In genomic region chr5:108801301-108801700, GRCh38 we compare ENCODE assay signal across 21 cellular contexts. TPM values are rescaled to one million over a fixed set of nuclear protein-coding genes. Genes with fewer than 3 reads are reported as not detected.
DNase-seq lines count a peak whose midpoint lies in the region; ATAC-seq and TF ChIP-seq lines count a peak whose summit lies in the region.
"Had no signal": no experiment of that assay in that cellular context is flagged by ENCODE, and none has a peak within 500 bp of the region (broad histone marks: within the 10 kb centered on the region; RNA-seq: fewer than 3 reads in every experiment).

No MANE protein-coding gene starts in this region.

- TF ChIP-seq CTCF in Calu3 (IDR thresholded peaks at IDR 0.05; ENCODE audit: unreplicated experiment): no peak
- TF ChIP-seq CTCF in PC-9 (conservative IDR thresholded peaks at IDR 0.05): no peak
- TF ChIP-seq CTCF in osteoblast (IDR thresholded peaks at IDR 0.05; ENCODE audit: extremely low read depth, low read depth, low read length): no peak

- H3K4me3 ChIP-seq in PC-9 (no peak overlapping the region), osteoblast (ENCODE audit: insufficient read depth, low read length) (peak overlapping the region; percentile 36)
- H3K4me3 ChIP-seq: body of pancreas, GM23338, psoas muscle, sigmoid colon had no signal

- no TSS peak for BruUV-seq in Calu3 (replicated peaks; lab: Mats Ljungman, UMichigan)
- BruUV-seq in PC-9 (replicated peaks; lab: Mats Ljungman, UMichigan): no TSS peak

- no peaks in the 10 kb centered on the region for H4K20me1 ChIP-seq in PC-9 (ENCODE audit: insufficient read depth)
- H4K20me1 ChIP-seq in osteoblast (ENCODE audit: insufficient read depth, low read length): no peaks in the 10 kb centered on the region

- peaks cover 9% of the 10 kb centered on the region for H3K9me3 Mint-ChIP-seq in Calu3 (ENCODE audit: low read depth, unreplicated experiment)
- H3K9me3 Mint-ChIP-seq in activated CD4-positive, alpha-beta memory T cell treated with anti-CD3 and anti-CD28 coated beads for 36 hours: peaks cover 28% of the 10 kb centered on the region

- intact Hi-C loops in Calu3 (cut with micrococcal nuclease; ENCODE audit: unreplicated experiment): no loop called here
- intact Hi-C loops in PC-9 (cut with micrococcal nuclease; ENCODE audit: unreplicated experiment): no loop called here
- intact Hi-C loops in activated CD4-positive, alpha-beta memory T cell treated with anti-CD3 and anti-CD28 coated beads for 36 hours (cut with micrococcal nuclease): no loop called here

- DNase-seq in Calu3 (no peak), PC-9 (no peak), dermis blood vessel endothelial cell (peak; percentile 2), osteoblast (ENCODE audit: insufficient read length, low spot score, missing footprints) (no peak), NCI-H187 (lab: John Stamatoyannopoulos, UW) (no peak)
- DNase-seq in activated CD4-positive, alpha-beta memory T cell treated with anti-CD3 and anti-CD28 coated beads for 36 hours: no peak
- DNase-seq: activated CD4-positive, CD25-positive, alpha-beta regulatory T cell treated with anti-CD3 and anti-CD28 coated beads, Interleukin-2, amount 50 U/mL, for 72 hours; activated gamma-delta T cell treated with Interleukin-2 at 50 U/mL for 16 hours; activated T-cell treated with anti-CD3 and anti-CD28 coated beads, Interleukin-2, amount 50 U/mL, for 24 hours; body of pancreas; NCI-H1694 treated with DMSO at 0.1 percent for 48 hours; NCI-H2171 treated with DMSO at 0.1 percent for 48 hours; NCI-H524; psoas muscle; sigmoid colon; stimulated activated naive CD4-positive, alpha-beta T cell treated with Interleukin-2 at 50 U/mL for 16 hours had no signal

- H3K79me2 ChIP-seq in PC-9 (ENCODE audit: low read depth) (no peaks in the 10 kb centered on the region), osteoblast (ENCODE audit: insufficient read depth, low read length) (peaks cover 54% of the 10 kb centered on the region)

- peaks cover 15% of the 10 kb centered on the region for H3K36me3 Mint-ChIP-seq in Calu3 (ENCODE audit: insufficient read depth, unreplicated experiment)
- H3K36me3 Mint-ChIP-seq in activated CD4-positive, alpha-beta memory T cell treated with anti-CD3 and anti-CD28 coated beads for 36 hours: peaks cover 31% of the 10 kb centered on the region

- H3K36me3 ChIP-seq in PC-9 (ENCODE audit: low read depth): peaks cover 5% of the 10 kb centered on the region; the same call in 1 of the 2 replicates
- no peaks in the 10 kb centered on the region for H3K36me3 ChIP-seq in osteoblast (ENCODE audit: insufficient read depth, low read length)
- H3K36me3 ChIP-seq: neutrophil, sigmoid colon had no signal

- H3K27ac Mint-ChIP-seq in Calu3 (ENCODE audit: unreplicated experiment): peak overlapping the region; percentile 89
- no peak overlapping the region for H3K27ac Mint-ChIP-seq in activated CD4-positive, alpha-beta memory T cell treated with anti-CD3 and anti-CD28 coated beads for 36 hours
- H3K27ac Mint-ChIP-seq: activated T-cell treated with anti-CD3 and anti-CD28 coated beads, Interleukin-2, amount 50 U/mL, for 24 hours; GM23338; memory B cell had no signal

- peaks cover 11% of the 10 kb centered on the region; the same call in 1 of the 2 replicates for H3F3A ChIP-seq in PC-9 (ENCODE audit: insufficient read depth, low read depth)

- CTCF ChIA-PET in Calu3 (lab: Charles Lee): no interaction called here
- CTCF ChIA-PET in PC-9 (lab: Charles Lee): no interaction called here
- CTCF ChIA-PET in activated CD4-positive, alpha-beta memory T cell treated with anti-CD3 and anti-CD28 coated beads for 36 hours (lab: Charles Lee): interaction anchor here (0.5 kb wide), 1 partner anchor 238 kb away, joined by 3 read pairs; no protein-coding TSS in a partner anchor

- POLR2A ChIA-PET in PC-9 (lab: Charles Lee; ENCODE audit: unreplicated experiment): interaction anchor here (0.8 kb wide), 1 partner anchor 53 kb away, joined by 7 read pairs; no protein-coding TSS in a partner anchor
- POLR2A ChIA-PET in activated CD4-positive, alpha-beta memory T cell treated with anti-CD3 and anti-CD28 coated beads for 36 hours (lab: Charles Lee): no interaction called here

- H3K9me2 ChIP-seq in PC-9 (ENCODE audit: insufficient read depth): no peaks in the 10 kb centered on the region

- H2AFZ ChIP-seq in PC-9: no peak overlapping the region
- peak overlapping the region; percentile 32 for H2AFZ ChIP-seq in osteoblast (ENCODE audit: low read length)
- H2AFZ ChIP-seq: GM23338 had no signal

- H3K4me3 Mint-ChIP-seq in Calu3 (ENCODE audit: low read depth, unreplicated experiment): no peak overlapping the region
- no peak overlapping the region for H3K4me3 Mint-ChIP-seq in activated CD4-positive, alpha-beta memory T cell treated with anti-CD3 and anti-CD28 coated beads for 36 hours
- H3K4me3 Mint-ChIP-seq: activated T-cell treated with anti-CD3 and anti-CD28 coated beads, Interleukin-2, amount 50 U/mL, for 24 hours; GM23338; memory B cell had no signal

- H3K9me3 ChIP-seq in PC-9 (ENCODE audit: insufficient read depth, low read depth) (peaks cover 13% of the 10 kb centered on the region), osteoblast (ENCODE audit: low read depth, low read length) (no peaks in the 10 kb centered on the region)
- H3K9me3 ChIP-seq: body of pancreas, neutrophil, sigmoid colon had no signal

- peak overlapping the region; percentile 39; the same call in 1 of the 2 replicates for H3K27ac ChIP-seq in PC-9
- H3K27ac ChIP-seq in osteoblast (ENCODE audit: low read depth, low read length): peak overlapping the region; percentile 65
- H3K27ac ChIP-seq: body of pancreas, neutrophil, psoas muscle, sigmoid colon had no signal

- no peaks in the 10 kb centered on the region for H3K27me3 Mint-ChIP-seq in Calu3 (ENCODE audit: unreplicated experiment)
- no peaks in the 10 kb centered on the region for H3K27me3 Mint-ChIP-seq in activated CD4-positive, alpha-beta memory T cell treated with anti-CD3 and anti-CD28 coated beads for 36 hours
- H3K27me3 Mint-ChIP-seq: activated T-cell treated with anti-CD3 and anti-CD28 coated beads, Interleukin-2, amount 50 U/mL, for 24 hours; memory B cell had no signal

- no peak for ATAC-seq in GM19397 (IDR thresholded peaks at IDR 0.05; ENCODE audit: unreplicated experiment)
- no peak for ATAC-seq in GM18868 (IDR thresholded peaks at IDR 0.05; ENCODE audit: unreplicated experiment)
- ATAC-seq: body of pancreas, GM23338, psoas muscle had no signal

- peak overlapping the region; percentile 30 for H3K4me2 ChIP-seq in PC-9
- H3K4me2 ChIP-seq in osteoblast (ENCODE audit: insufficient read depth, low read length): peak overlapping the region; percentile 79
- H3K4me2 ChIP-seq: GM23338 had no signal

- peaks cover 18% of the 10 kb centered on the region for H3K4me1 Mint-ChIP-seq in Calu3 (ENCODE audit: low read depth, unreplicated experiment)
- H3K4me1 Mint-ChIP-seq in activated CD4-positive, alpha-beta memory T cell treated with anti-CD3 and anti-CD28 coated beads for 36 hours (ENCODE audit: low read depth): peaks cover 4% of the 10 kb centered on the region

- H3K27me3 ChIP-seq in PC-9 (ENCODE audit: insufficient read depth, low read depth): no peaks in the 10 kb centered on the region
- H3K27me3 ChIP-seq in osteoblast (ENCODE audit: insufficient read depth, low read length): no peaks in the 10 kb centered on the region
- H3K27me3 ChIP-seq: body of pancreas, neutrophil, sigmoid colon had no signal

- H3K4me1 ChIP-seq in PC-9 (replicated peaks; ENCODE audit: insufficient read depth) (peaks cover 8% of the 10 kb centered on the region), osteoblast (ENCODE audit: insufficient read depth, low read length) (peaks cover 25% of the 10 kb centered on the region)
- H3K4me1 ChIP-seq: body of pancreas, psoas muscle, sigmoid colon had no signal

RNA-seq across cellular contexts. Expression of gene FER, which starts 53.6 kb away (rescaled TPM):
- total RNA-seq in Calu3 (2022) (28.2 and 32.9 TPM in 2 replicates), PC-9 (2021) (17.7 and 20.6 TPM in 2 replicates), dermis blood vessel endothelial cell (29.1 and 32.5 TPM in 2 replicates), osteoblast (34.8 and 36.6 TPM in 2 replicates)
- 1 to 10 TPM; 9.1 to 9.5 TPM for total RNA-seq in activated CD4-positive, alpha-beta memory T cell treated with anti-CD3 and anti-CD28 coated beads for 36 hours
